ENCODE assay signal across 1 cellular context in genomic region chr2:9707008-9707407, GRCh38.
TF ChIP-seq lines count a peak whose summit lies in the region.

No MANE protein-coding gene starts in this region.

TF ChIP-seq in HepG2, 621 proteins besides CTCF, POLR2A, EP300 and RAD21 (continued from another document):
- TF ChIP-seq ZNF646 (CRISPR knock-in tag; IDR thresholded peaks at IDR 0.05) (peak; percentile 85), BHLHE40 (IDR thresholded peaks at IDR 0.05; ENCODE audit: low read length) (peak; percentile 32; the same call in 1 of the 2 replicates), ZNF333 (CRISPR knock-in tag; IDR thresholded peaks at IDR 0.05; ENCODE audit: borderline replicate concordance) (no peak), ZNF670 (CRISPR knock-in tag; IDR thresholded peaks at IDR 0.05; ENCODE audit: borderline replicate concordance) (no peak), POLR2G (IDR thresholded peaks at IDR 0.05; ENCODE audit: low read depth, low read length) (no peak), BCLAF1 (IDR thresholded peaks at IDR 0.05) (no peak), JUN (CRISPR knock-in tag; IDR thresholded peaks at IDR 0.05) (no peak), SIX1 (CRISPR knock-in tag; IDR thresholded peaks at IDR 0.05; ENCODE audit: borderline replicate concordance) (no peak)
TF ChIP-seq in HepG2: peak in this region for 5.
